Comparison of ENCODE assay signal across 2 cellular contexts in the genomic region with DNA sequence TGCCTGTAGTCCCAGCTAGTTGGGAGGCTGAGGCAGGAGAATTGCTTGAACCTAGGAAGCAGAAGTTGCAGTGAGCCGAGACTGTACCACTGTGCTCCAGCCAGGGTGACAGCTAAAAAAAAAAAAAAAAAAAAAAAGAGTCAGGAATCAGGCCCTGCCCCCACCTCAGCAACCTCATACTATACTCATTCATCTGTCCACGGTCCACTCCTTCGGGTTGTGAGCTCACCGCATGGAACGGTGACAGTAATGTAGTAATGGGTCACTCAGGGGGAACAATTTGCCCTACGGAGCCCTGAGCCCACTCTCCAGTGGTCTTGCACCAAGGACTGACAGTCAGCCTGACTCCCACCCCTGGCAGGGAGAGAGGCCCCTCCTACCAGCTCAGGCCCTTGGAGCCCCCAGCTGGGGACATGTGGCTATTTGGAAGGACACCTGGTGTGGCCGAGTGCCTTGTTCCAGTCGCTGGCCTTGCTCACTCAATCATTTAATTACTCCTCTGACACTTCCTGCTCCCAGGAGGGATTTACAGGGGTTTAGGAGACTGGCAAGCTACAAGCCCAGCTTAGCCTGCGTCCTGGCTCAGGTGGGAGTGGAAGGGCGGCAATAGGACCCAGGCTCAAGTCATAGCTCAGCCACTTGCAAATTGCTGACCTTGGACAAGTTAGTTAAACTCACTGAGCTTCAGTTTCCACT.
TF ChIP-seq lines count a peak whose summit lies in the region.

No MANE protein-coding gene starts in this region.

TF ChIP-seq in GM23338, 12 proteins besides CTCF, POLR2A, EP300 and RAD21 (continues in another document):
- no peak for TF ChIP-seq STAT1 (IDR thresholded peaks at IDR 0.05; ENCODE audit: unreplicated experiment)
- no peak for TF ChIP-seq EZH2phosphoT487 (IDR thresholded peaks at IDR 0.05; ENCODE audit: unreplicated experiment)
- TF ChIP-seq NANOG (IDR thresholded peaks at IDR 0.05; ENCODE audit: borderline replicate concordance), result no peak
- no peak for TF ChIP-seq CREB1 (CRISPR knock-in tag; IDR thresholded peaks at IDR 0.05; ENCODE audit: low read depth)
- TF ChIP-seq, protein P1, sequence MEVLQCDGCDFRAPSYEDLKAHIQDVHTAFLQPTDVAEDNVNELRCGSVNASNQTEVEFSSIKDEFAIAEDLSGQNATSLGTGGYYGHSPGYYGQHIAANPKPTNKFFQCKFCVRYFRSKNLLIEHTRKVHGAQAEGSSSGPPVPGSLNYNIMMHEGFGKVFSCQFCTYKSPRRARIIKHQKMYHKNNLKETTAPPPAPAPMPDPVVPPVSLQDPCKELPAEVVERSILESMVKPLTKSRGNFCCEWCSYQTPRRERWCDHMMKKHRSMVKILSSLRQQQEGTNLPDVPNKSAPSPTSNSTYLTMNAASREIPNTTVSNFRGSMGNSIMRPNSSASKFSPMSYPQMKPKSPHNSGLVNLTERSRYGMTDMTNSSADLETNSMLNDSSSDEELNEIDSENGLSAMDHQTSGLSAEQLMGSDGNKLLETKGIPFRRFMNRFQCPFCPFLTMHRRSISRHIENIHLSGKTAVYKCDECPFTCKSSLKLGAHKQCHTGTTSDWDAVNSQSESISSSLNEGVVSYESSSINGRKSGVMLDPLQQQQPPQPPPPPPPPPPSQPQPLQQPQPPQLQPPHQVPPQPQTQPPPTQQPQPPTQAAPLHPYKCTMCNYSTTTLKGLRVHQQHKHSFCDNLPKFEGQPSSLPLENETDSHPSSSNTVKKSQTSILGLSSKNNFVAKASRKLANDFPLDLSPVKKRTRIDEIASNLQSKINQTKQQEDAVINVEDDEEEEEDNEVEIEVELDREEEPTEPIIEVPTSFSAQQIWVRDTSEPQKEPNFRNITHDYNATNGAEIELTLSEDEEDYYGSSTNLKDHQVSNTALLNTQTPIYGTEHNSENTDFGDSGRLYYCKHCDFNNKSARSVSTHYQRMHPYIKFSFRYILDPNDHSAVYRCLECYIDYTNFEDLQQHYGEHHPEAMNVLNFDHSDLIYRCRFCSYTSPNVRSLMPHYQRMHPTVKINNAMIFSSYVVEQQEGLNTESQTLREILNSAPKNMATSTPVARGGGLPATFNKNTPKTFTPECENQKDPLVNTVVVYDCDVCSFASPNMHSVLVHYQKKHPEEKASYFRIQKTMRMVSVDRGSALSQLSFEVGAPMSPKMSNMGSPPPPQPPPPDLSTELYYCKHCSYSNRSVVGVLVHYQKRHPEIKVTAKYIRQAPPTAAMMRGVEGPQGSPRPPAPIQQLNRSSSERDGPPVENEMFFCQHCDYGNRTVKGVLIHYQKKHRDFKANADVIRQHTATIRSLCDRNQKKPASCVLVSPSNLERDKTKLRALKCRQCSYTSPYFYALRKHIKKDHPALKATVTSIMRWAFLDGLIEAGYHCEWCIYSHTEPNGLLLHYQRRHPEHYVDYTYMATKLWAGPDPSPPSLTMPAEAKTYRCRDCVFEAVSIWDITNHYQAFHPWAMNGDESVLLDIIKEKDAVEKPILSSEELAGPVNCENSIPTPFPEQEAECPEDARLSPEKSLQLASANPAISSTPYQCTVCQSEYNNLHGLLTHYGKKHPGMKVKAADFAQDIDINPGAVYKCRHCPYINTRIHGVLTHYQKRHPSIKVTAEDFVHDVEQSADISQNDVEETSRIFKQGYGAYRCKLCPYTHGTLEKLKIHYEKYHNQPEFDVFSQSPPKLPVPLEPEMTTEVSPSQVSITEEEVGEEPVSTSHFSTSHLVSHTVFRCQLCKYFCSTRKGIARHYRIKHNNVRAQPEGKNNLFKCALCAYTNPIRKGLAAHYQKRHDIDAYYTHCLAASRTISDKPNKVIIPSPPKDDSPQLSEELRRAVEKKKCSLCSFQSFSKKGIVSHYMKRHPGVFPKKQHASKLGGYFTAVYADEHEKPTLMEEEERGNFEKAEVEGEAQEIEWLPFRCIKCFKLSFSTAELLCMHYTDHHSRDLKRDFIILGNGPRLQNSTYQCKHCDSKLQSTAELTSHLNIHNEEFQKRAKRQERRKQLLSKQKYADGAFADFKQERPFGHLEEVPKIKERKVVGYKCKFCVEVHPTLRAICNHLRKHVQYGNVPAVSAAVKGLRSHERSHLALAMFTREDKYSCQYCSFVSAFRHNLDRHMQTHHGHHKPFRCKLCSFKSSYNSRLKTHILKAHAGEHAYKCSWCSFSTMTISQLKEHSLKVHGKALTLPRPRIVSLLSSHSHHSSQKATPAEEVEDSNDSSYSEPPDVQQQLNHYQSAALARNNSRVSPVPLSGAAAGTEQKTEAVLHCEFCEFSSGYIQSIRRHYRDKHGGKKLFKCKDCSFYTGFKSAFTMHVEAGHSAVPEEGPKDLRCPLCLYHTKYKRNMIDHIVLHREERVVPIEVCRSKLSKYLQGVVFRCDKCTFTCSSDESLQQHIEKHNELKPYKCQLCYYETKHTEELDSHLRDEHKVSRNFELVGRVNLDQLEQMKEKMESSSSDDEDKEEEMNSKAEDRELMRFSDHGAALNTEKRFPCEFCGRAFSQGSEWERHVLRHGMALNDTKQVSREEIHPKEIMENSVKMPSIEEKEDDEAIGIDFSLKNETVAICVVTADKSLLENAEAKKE (CRISPR knock-in tag; IDR thresholded peaks at IDR 0.05), result no peak
- no peak for TF ChIP-seq JUNB (IDR thresholded peaks at IDR 0.05; ENCODE audit: unreplicated experiment)
- TF ChIP-seq POLR2AphosphoS5 (IDR thresholded peaks at IDR 0.05; ENCODE audit: low read depth), result no peak
- TF ChIP-seq ZNF114 (CRISPR knock-in tag; IDR thresholded peaks at IDR 0.05), result no peak
- no peak for TF ChIP-seq EZH2 (IDR thresholded peaks at IDR 0.05; ENCODE audit: low read depth, unreplicated experiment)
- TF ChIP-seq, protein P2, sequence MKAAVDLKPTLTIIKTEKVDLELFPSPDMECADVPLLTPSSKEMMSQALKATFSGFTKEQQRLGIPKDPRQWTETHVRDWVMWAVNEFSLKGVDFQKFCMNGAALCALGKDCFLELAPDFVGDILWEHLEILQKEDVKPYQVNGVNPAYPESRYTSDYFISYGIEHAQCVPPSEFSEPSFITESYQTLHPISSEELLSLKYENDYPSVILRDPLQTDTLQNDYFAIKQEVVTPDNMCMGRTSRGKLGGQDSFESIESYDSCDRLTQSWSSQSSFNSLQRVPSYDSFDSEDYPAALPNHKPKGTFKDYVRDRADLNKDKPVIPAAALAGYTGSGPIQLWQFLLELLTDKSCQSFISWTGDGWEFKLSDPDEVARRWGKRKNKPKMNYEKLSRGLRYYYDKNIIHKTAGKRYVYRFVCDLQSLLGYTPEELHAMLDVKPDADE (IDR thresholded peaks at IDR 0.05), result no peak
- no peak for TF ChIP-seq ZNF331 (CRISPR knock-in tag; IDR thresholded peaks at IDR 0.05; ENCODE audit: low read depth)

TF ChIP-seq in H1, 55 proteins besides CTCF, POLR2A, EP300 and RAD21:
- no peak for TF ChIP-seq CBX5 (IDR thresholded peaks at IDR 0.05; ENCODE audit: low read depth, low read length)
- TF ChIP-seq POU5F1 (IDR thresholded peaks at IDR 0.05; ENCODE audit: low read depth, low read length), result no peak
- no peak for TF ChIP-seq CEBPB (IDR thresholded peaks at IDR 0.05; ENCODE audit: low read depth, low read length)
- TF ChIP-seq CHD2 (IDR thresholded peaks at IDR 0.05; ENCODE audit: low read length), result no peak
- TF ChIP-seq, protein P3, sequence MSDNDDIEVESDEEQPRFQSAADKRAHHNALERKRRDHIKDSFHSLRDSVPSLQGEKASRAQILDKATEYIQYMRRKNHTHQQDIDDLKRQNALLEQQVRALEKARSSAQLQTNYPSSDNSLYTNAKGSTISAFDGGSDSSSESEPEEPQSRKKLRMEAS (IDR thresholded peaks at IDR 0.05), result no peak
- TF ChIP-seq, protein P4, sequence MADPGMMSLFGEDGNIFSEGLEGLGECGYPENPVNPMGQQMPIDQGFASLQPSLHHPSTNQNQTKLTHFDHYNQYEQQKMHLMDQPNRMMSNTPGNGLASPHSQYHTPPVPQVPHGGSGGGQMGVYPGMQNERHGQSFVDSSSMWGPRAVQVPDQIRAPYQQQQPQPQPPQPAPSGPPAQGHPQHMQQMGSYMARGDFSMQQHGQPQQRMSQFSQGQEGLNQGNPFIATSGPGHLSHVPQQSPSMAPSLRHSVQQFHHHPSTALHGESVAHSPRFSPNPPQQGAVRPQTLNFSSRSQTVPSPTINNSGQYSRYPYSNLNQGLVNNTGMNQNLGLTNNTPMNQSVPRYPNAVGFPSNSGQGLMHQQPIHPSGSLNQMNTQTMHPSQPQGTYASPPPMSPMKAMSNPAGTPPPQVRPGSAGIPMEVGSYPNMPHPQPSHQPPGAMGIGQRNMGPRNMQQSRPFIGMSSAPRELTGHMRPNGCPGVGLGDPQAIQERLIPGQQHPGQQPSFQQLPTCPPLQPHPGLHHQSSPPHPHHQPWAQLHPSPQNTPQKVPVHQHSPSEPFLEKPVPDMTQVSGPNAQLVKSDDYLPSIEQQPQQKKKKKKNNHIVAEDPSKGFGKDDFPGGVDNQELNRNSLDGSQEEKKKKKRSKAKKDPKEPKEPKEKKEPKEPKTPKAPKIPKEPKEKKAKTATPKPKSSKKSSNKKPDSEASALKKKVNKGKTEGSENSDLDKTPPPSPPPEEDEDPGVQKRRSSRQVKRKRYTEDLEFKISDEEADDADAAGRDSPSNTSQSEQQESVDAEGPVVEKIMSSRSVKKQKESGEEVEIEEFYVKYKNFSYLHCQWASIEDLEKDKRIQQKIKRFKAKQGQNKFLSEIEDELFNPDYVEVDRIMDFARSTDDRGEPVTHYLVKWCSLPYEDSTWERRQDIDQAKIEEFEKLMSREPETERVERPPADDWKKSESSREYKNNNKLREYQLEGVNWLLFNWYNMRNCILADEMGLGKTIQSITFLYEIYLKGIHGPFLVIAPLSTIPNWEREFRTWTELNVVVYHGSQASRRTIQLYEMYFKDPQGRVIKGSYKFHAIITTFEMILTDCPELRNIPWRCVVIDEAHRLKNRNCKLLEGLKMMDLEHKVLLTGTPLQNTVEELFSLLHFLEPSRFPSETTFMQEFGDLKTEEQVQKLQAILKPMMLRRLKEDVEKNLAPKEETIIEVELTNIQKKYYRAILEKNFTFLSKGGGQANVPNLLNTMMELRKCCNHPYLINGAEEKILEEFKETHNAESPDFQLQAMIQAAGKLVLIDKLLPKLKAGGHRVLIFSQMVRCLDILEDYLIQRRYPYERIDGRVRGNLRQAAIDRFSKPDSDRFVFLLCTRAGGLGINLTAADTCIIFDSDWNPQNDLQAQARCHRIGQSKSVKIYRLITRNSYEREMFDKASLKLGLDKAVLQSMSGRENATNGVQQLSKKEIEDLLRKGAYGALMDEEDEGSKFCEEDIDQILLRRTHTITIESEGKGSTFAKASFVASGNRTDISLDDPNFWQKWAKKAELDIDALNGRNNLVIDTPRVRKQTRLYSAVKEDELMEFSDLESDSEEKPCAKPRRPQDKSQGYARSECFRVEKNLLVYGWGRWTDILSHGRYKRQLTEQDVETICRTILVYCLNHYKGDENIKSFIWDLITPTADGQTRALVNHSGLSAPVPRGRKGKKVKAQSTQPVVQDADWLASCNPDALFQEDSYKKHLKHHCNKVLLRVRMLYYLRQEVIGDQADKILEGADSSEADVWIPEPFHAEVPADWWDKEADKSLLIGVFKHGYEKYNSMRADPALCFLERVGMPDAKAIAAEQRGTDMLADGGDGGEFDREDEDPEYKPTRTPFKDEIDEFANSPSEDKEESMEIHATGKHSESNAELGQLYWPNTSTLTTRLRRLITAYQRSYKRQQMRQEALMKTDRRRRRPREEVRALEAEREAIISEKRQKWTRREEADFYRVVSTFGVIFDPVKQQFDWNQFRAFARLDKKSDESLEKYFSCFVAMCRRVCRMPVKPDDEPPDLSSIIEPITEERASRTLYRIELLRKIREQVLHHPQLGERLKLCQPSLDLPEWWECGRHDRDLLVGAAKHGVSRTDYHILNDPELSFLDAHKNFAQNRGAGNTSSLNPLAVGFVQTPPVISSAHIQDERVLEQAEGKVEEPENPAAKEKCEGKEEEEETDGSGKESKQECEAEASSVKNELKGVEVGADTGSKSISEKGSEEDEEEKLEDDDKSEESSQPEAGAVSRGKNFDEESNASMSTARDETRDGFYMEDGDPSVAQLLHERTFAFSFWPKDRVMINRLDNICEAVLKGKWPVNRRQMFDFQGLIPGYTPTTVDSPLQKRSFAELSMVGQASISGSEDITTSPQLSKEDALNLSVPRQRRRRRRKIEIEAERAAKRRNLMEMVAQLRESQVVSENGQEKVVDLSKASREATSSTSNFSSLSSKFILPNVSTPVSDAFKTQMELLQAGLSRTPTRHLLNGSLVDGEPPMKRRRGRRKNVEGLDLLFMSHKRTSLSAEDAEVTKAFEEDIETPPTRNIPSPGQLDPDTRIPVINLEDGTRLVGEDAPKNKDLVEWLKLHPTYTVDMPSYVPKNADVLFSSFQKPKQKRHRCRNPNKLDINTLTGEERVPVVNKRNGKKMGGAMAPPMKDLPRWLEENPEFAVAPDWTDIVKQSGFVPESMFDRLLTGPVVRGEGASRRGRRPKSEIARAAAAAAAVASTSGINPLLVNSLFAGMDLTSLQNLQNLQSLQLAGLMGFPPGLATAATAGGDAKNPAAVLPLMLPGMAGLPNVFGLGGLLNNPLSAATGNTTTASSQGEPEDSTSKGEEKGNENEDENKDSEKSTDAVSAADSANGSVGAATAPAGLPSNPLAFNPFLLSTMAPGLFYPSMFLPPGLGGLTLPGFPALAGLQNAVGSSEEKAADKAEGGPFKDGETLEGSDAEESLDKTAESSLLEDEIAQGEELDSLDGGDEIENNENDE (IDR thresholded peaks at IDR 0.05; ENCODE audit: insufficient replicate concordance, low read length), result no peak
- TF ChIP-seq BRCA1 (IDR thresholded peaks at IDR 0.05; ENCODE audit: low read depth, low read length), result no peak
- no peak for TF ChIP-seq ASH2L (IDR thresholded peaks at IDR 0.05; ENCODE audit: low read length)
